Comparison of ENCODE assay signal across 2 cellular contexts in the genomic region with DNA sequence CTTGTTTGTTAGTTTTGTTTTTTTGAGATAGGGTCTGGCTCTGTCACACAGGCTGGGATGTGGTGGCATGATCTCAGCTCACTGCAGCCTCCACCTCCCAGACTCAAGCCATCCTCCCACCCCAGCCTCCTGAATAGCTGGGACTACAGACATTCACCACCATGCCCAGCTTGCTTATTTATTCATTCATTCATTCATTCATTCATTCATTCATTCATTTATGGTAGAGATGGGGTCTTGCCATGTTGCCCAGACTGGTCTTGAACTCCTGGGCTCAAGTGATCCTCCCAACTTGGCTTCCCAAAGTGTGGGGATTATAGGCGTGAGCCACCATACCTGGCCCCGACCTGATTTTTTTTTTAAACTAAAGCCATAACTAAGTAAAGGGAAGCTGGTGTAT.
DNase-seq lines count a peak whose midpoint lies in the region; ATAC-seq, FAIRE-seq and TF ChIP-seq lines count a peak whose summit lies in the region.
"Not testable (repeated sequence)": the region's sequence is repeated elsewhere in the genome, so short reads cannot be mapped to it uniquely, and the experiment has no call there.

No MANE protein-coding gene starts in this region.

- not testable (repeated sequence) for DNase-seq in GM12878 (ENCODE audit: low read depth, low spot score); K562 (ENCODE audit: extremely low read depth in 1 of 4, low spot score in 3 of 4)

- not testable (repeated sequence) for H4K20me1 ChIP-seq in GM12878 (ENCODE audit: control insufficient read depth, insufficient read depth); K562 (replicated peaks; ENCODE audit: control insufficient read depth, insufficient read depth, low read length)

- not testable (repeated sequence) for H3K9ac ChIP-seq in GM12878 (ENCODE audit: control insufficient read depth, insufficient read depth, low read length); K562 (ENCODE audit: insufficient read depth in 1 of 2, low read depth in 2 of 2, low read length in 2 of 2)

- CTCF ChIA-PET in GM12878 (lab: Yijun Ruan, JAX); K562 (lab: Yijun Ruan, JAX; ENCODE audit: low intra/inter-chr PET ratio): not testable (repeated sequence)

- H3K79me2 ChIP-seq in GM12878 (ENCODE audit: control insufficient read depth, insufficient read depth, low read length); K562 (ENCODE audit: control insufficient read depth, insufficient read depth, low read length): not testable (repeated sequence)

- ATAC-seq in GM12878, K562: not testable (repeated sequence)

- not testable (repeated sequence) for H3K4me1 ChIP-seq in GM12878 (ENCODE audit: control insufficient read depth, insufficient read depth, low read length); K562 (replicated peaks in 1 of 2; ENCODE audit: control insufficient read depth in 2 of 2, insufficient read depth in 2 of 2, low read length in 2 of 2)

- POLR2A ChIA-PET in GM12878 (lab: Charles Lee); K562 (lab: Yijun Ruan, JAX): not testable (repeated sequence)

- WGBS in GM12878 (ENCODE audit: insufficient coverage, insufficient replicate concordance, low lambda C conversion rate, missing lambda C conversion rate) = 94% methylated on average over 2 of the region's 2 CpGs
- 100% methylated on average over 2 of the region's 2 CpGs for WGBS in K562 (ENCODE audit: insufficient coverage, low coverage, missing lambda C conversion rate)

- H3K4me3 ChIP-seq in GM12878, K562: not testable (repeated sequence)

- H3K4me2 ChIP-seq in GM12878 (ENCODE audit: control insufficient read depth, insufficient read depth); K562 (ENCODE audit: insufficient read depth, low read length): not testable (repeated sequence)

- H3K9me3 ChIP-seq in GM12878 (replicated peaks; ENCODE audit: control insufficient read depth, insufficient read depth, low read length); K562 (replicated peaks; ENCODE audit: control insufficient read depth, insufficient read depth, low read depth, low read length): not testable (repeated sequence)

- not testable (repeated sequence) for TF ChIP-seq RAD21 in GM12878 (IDR thresholded peaks at IDR 0.05; ENCODE audit: insufficient read depth, low read depth, low read length); K562 (CRISPR knock-in tag; conservative IDR thresholded peaks at IDR 0.05 in 1 of 2, IDR thresholded peaks at IDR 0.05 in 1 of 2)

- H2AFZ ChIP-seq in GM12878 (ENCODE audit: control insufficient read depth, low read depth, low read length); K562 (ENCODE audit: low read depth, low read length): not testable (repeated sequence)

- not testable (repeated sequence) for H3K9me1 ChIP-seq in K562 (ENCODE audit: control insufficient read depth, insufficient read depth, low read length)

- TF ChIP-seq EP300 in GM12878 (IDR thresholded peaks at IDR 0.05; ENCODE audit: borderline replicate concordance in 1 of 2, control insufficient read depth in 1 of 2, low read depth in 2 of 2, low read length in 2 of 2); K562 (IDR thresholded peaks at IDR 0.05; ENCODE audit: low read length): not testable (repeated sequence)

- SMC1A ChIA-PET in GM12878 (lab: Charles Lee; ENCODE audit: uncharacterized antibody, unreplicated experiment) = not testable (repeated sequence)

- not testable (repeated sequence) for FAIRE-seq in GM12878 (lab: Jason Lieb, UNC); K562 (lab: Jason Lieb, UNC)

- intact Hi-C loops in GM12878 (cut with micrococcal nuclease; ENCODE audit: unreplicated experiment) = loop anchor here (2.0 kb wide), 1 partner anchor 39 kb away; no protein-coding TSS in a partner anchor
- intact Hi-C loops in K562 (cut with micrococcal nuclease) = not testable (repeated sequence)

- H3K27ac ChIP-seq in GM12878 (ENCODE audit: control insufficient read depth, insufficient read depth); K562 (ENCODE audit: extremely low read depth, low read depth, low read length): not testable (repeated sequence)

- not testable (repeated sequence) for H3K27me3 ChIP-seq in GM12878 (replicated peaks in 1 of 2; ENCODE audit: control insufficient read depth in 2 of 2, insufficient read depth in 2 of 2, low read length in 1 of 2); K562 (ENCODE audit: control insufficient read depth in 2 of 2, insufficient read depth in 2 of 2, low read length in 2 of 2)

- in situ Hi-C loops in GM12878 (cut with MboI); K562 (cut with MboI): not testable (repeated sequence)

- BruUV-seq in GM12878 (replicated peaks; lab: Mats Ljungman, UMichigan); K562 (replicated peaks; lab: Mats Ljungman, UMichigan): not testable (repeated sequence)

- RAD21 ChIA-PET in GM12878 (lab: Charles Lee; ENCODE audit: unreplicated experiment) = not testable (repeated sequence)

- H3K36me3 ChIP-seq in GM12878 (ENCODE audit: control insufficient read depth in 2 of 2, insufficient read depth in 2 of 2, low read length in 1 of 2); K562 (ENCODE audit: control insufficient read depth, insufficient read depth, low read length): not testable (repeated sequence)

- not testable (repeated sequence) for TF ChIP-seq CTCF in GM12878 (IDR thresholded peaks at IDR 0.05 in 2 of 3, conservative IDR thresholded peaks at IDR 0.05 in 1 of 3; ENCODE audit: control insufficient read depth in 2 of 3, extremely low read depth in 1 of 3, insufficient read depth in 1 of 3, low read depth in 3 of 3, low read length in 3 of 3); K562 (IDR thresholded peaks at IDR 0.05 in 2 of 3, conservative IDR thresholded peaks at IDR 0.05 in 1 of 3; ENCODE audit: insufficient read depth in 2 of 3, low read depth in 1 of 3, low read length in 3 of 3)

- not testable (repeated sequence) for TF ChIP-seq POLR2A in GM12878 (IDR thresholded peaks at IDR 0.05; ENCODE audit: low read depth, low read length); K562 (conservative IDR thresholded peaks at IDR 0.05)

TF ChIP-seq in GM12878, 131 proteins besides CTCF, POLR2A, EP300 and RAD21:
- 0 out of 2 replicates have a peak, but pooled peaks have one; percentile 35 for TF ChIP-seq ZNF24 (IDR thresholded peaks at IDR 0.05)

TF ChIP-seq in K562, 482 proteins besides CTCF, POLR2A, EP300 and RAD21:
- TF ChIP-seq ZNF24 (IDR thresholded peaks at IDR 0.05) = peak; percentile 93
